Comparison of ENCODE assay signal across 12 cellular contexts in the genomic region with DNA sequence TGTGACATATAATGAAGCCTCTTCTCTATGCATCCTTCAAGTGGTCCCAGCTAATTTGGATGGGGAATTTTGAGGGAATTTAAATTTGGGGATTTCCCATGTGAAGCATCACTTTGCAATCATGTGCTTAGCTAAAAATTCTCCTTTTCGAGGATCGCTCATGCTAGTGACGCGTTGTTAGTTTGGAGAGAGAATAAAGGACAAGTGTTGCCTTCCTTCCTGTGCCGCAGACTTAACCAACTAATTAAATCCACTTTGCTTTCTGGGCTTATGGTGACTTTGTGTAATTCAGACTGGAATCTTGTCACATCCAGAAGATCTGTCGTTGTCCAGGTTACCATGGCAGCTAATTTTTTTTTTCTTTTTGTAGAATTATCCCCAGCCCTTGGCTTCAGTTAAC.
"Had no signal": no experiment of that assay in that cellular context is flagged by ENCODE, and none has a peak within 500 bp of the region (broad histone marks: within the 10 kb centered on the region; RNA-seq: fewer than 3 reads in every experiment).

No MANE protein-coding gene starts in this region.

- H3K27ac ChIP-seq: right atrium auricular region had no signal

- H3K9me3 ChIP-seq: right atrium auricular region had no signal

- H3K27me3 ChIP-seq: right atrium auricular region had no signal

- H3K4me3 ChIP-seq: right atrium auricular region had no signal

- ATAC-seq: activated CD8-positive, alpha-beta T cell treated with anti-CD3 and anti-CD28 coated beads, Interleukin-2, amount 10 ng/mL, durations not matched to agents 7 days and 5 days had no signal

- DNase-seq: activated CD4-positive, alpha-beta T cell treated with anti-CD3 and anti-CD28 coated beads for 4 hours; activated CD8-positive, alpha-beta memory T cell treated with anti-CD3 and anti-CD28 coated beads, Interleukin-2, amount 50 U/mL, for 48 hours; activated CD8-positive, alpha-beta T cell treated with anti-CD3 and anti-CD28 coated beads, Interleukin-2, amount 10 ng/mL, durations not matched to agents 7 days and 5 days; activated gamma-delta T cell treated with Interleukin-2 at 50 U/mL for 16 hours; activated naive CD8-positive, alpha-beta T cell treated with anti-CD3 and anti-CD28 coated beads for 36 hours; effector memory CD4-positive, alpha-beta T cell; small intestine; stimulated activated CD4-positive, alpha-beta T cell treated with anti-CD3 and anti-CD28 coated beads, Interleukin-4, amount 100 ng/mL, for 24 hours; stimulated activated naive CD4-positive, alpha-beta T cell treated with Interleukin-2 at 50 U/mL for 16 hours; substantia nigra; trophoblast cell had no signal

- H3K36me3 ChIP-seq: right atrium auricular region had no signal
